In genomic region chr19:30361721-30362120, GRCh38 we compare ENCODE assay signal across 23 cellular contexts. TPM values are rescaled to one million over a fixed set of nuclear protein-coding genes. Genes with fewer than 3 reads are reported as not detected.
"Had no signal": no experiment of that assay in that cellular context is flagged by ENCODE, and none has a peak within 500 bp of the region (broad histone marks: within the 10 kb centered on the region; RNA-seq: fewer than 3 reads in every experiment).

No MANE protein-coding gene starts in this region.

- H3K4me1 Mint-ChIP-seq: activated B cell treated with CpG ODN at 0.5 μM for 24 hours; activated CD4-positive, alpha-beta T cell treated with anti-CD3 and anti-CD28 coated beads for 36 hours; activated naive CD4-positive, alpha-beta T cell treated with anti-CD3 and anti-CD28 coated beads, Interleukin-2, amount 10 ng/mL, durations not matched to agents 7 days and 5 days; stimulated activated memory B cell treated with anti-CD40 and anti-IgM and Interleukin-4, amounts not matched to agents 10 μg/mL and 1 μg/mL and 100 μg/mL, for 72 hours had no signal

- H3K4me3 Mint-ChIP-seq: activated B cell treated with CpG ODN at 0.5 μM for 24 hours; activated CD4-positive, alpha-beta T cell treated with anti-CD3 and anti-CD28 coated beads for 36 hours; activated naive CD4-positive, alpha-beta T cell treated with anti-CD3 and anti-CD28 coated beads, Interleukin-2, amount 10 ng/mL, durations not matched to agents 7 days and 5 days; naive thymus-derived CD8-positive, alpha-beta T cell; stimulated activated memory B cell treated with anti-CD40 and anti-IgM and Interleukin-4, amounts not matched to agents 10 μg/mL and 1 μg/mL and 100 μg/mL, for 72 hours; type B pancreatic cell had no signal

- ATAC-seq: activated CD4-positive, alpha-beta T cell treated with anti-CD3 and anti-CD28 coated beads for 36 hours; left lung; naive thymus-derived CD8-positive, alpha-beta T cell; pancreas; right lobe of liver; stimulated activated memory B cell treated with anti-CD40 and anti-IgM and Interleukin-4, amounts not matched to agents 10 μg/mL and 1 μg/mL and 100 μg/mL, for 72 hours had no signal

- H3K4me1 ChIP-seq: colonic mucosa, left lung, pancreas, right lobe of liver, vagina had no signal

- H3K36me3 Mint-ChIP-seq: activated naive CD4-positive, alpha-beta T cell treated with anti-CD3 and anti-CD28 coated beads, Interleukin-2, amount 10 ng/mL, durations not matched to agents 7 days and 5 days; brain; naive thymus-derived CD8-positive, alpha-beta T cell; stimulated activated memory B cell treated with anti-CD40 and anti-IgM and Interleukin-4, amounts not matched to agents 10 μg/mL and 1 μg/mL and 100 μg/mL, for 72 hours; type B pancreatic cell had no signal

- H3K27ac ChIP-seq: colonic mucosa, left lung, pancreas, right lobe of liver, thoracic aorta, vagina had no signal

- H3K27ac Mint-ChIP-seq: activated B cell treated with CpG ODN at 0.5 μM for 24 hours; activated CD4-positive, alpha-beta T cell treated with anti-CD3 and anti-CD28 coated beads for 36 hours; activated naive CD4-positive, alpha-beta T cell treated with anti-CD3 and anti-CD28 coated beads, Interleukin-2, amount 10 ng/mL, durations not matched to agents 7 days and 5 days; naive thymus-derived CD8-positive, alpha-beta T cell; stimulated activated memory B cell treated with anti-CD40 and anti-IgM and Interleukin-4, amounts not matched to agents 10 μg/mL and 1 μg/mL and 100 μg/mL, for 72 hours; type B pancreatic cell had no signal

- H3K9me3 Mint-ChIP-seq: activated B cell treated with CpG ODN at 0.5 μM for 24 hours; activated naive CD4-positive, alpha-beta T cell treated with anti-CD3 and anti-CD28 coated beads, Interleukin-2, amount 10 ng/mL, durations not matched to agents 7 days and 5 days; brain; type B pancreatic cell had no signal

- H3K9me3 ChIP-seq: colonic mucosa, left lung, pancreas, right lobe of liver, thoracic aorta, vagina had no signal

- H3K4me3 ChIP-seq: colonic mucosa, left lung, lung, pancreas, right lobe of liver, smooth muscle cell, thoracic aorta, vagina had no signal

- DNase-seq: activated B cell treated with CpG ODN at 0.5 μM for 24 hours; activated CD4-positive, alpha-beta T cell treated with anti-CD3 and anti-CD28 coated beads for 36 hours; activated CD4-positive, alpha-beta T cell treated with anti-CD3 and anti-CD28 coated beads, Interleukin-2, amount 50 U/mL, for 4 hours; activated effector memory CD4-positive, alpha-beta T cell treated with anti-CD3 and anti-CD28 coated beads, Interleukin-2, amount 50 U/mL, for 16 hours; activated naive CD4-positive, alpha-beta T cell treated with anti-CD3 and anti-CD28 coated beads, Interleukin-2, amount 10 ng/mL, durations not matched to agents 7 days and 5 days; activated T-cell treated with anti-CD3 and anti-CD28 coated beads for 4 hours; central memory CD4-positive, alpha-beta T cell; colonic mucosa; left lung; naive thymus-derived CD8-positive, alpha-beta T cell; pancreas; stimulated activated CD4-positive, alpha-beta T cell treated with anti-CD3 and anti-CD28 coated beads, Interleukin-15, amount 100 ng/mL, for 24 hours; T-helper 9 cell had no signal

- FAIRE-seq: pancreas had no signal

- H3K4me2 ChIP-seq: smooth muscle cell had no signal

- H3K27me3 ChIP-seq: colonic mucosa, pancreas, right lobe of liver, vagina had no signal

- H3K36me3 ChIP-seq: colonic mucosa, left lung, pancreas, right lobe of liver, thoracic aorta, vagina had no signal

RNA-seq across cellular contexts. Expression of gene ZNF536, which starts 10.5 kb away (rescaled TPM):
- total RNA-seq: activated B cell treated with CpG ODN at 0.5 μM for 24 hours; activated CD4-positive, alpha-beta T cell treated with anti-CD3 and anti-CD28 coated beads for 36 hours; activated CD8-positive, alpha-beta memory T cell treated with anti-CD3 and anti-CD28 coated beads for 36 hours; naive thymus-derived CD8-positive, alpha-beta T cell; smooth muscle cell; T-helper 1 cell treated with Interleukin-12 subunit alpha and Interleukin-12 subunit beta and Interleukin-4 antibody, amounts not matched to agents 30 ng/mL and 1 ng/mL, for 36 hours had no signal
- polyA plus RNA-seq: naive thymus-derived CD8-positive, alpha-beta T cell; smooth muscle cell had no signal
